ENCODE assay signal across 3 cellular contexts in the genomic region with DNA sequence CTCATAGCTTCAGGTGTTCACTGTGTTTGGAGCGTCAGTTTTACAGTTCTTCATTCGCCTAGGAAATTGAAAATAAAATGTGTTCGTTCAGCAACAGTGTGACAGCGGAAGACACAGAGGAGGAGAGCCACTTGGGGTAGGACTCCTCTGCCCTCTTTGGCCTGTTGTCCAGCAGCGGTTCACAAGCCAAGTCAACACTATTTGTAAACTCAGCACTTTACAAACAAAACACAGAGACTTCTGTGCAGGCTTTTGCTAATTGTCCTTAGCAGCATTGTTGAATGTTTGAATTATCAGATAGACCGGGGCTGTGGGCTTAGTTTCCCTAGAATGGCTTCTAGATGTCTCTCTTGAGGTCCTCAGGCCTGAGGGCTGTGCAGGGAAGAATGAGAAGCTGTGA.
TF ChIP-seq lines count a peak whose summit lies in the region.

No MANE protein-coding gene starts in this region.

TF ChIP-seq in HepG2, 621 proteins besides CTCF, POLR2A, EP300 and RAD21:
- TF ChIP-seq SRSF4 (IDR thresholded peaks at IDR 0.05; ENCODE audit: low read depth, low read length, poor library complexity, severe bottlenecking) (no peak), MAFK (conservative IDR thresholded peaks at IDR 0.05 in 1 of 2, IDR thresholded peaks at IDR 0.05 in 1 of 2; ENCODE audit: low read length in 2 of 2) (peak; percentile 80 to 91), FOXP1 (IDR thresholded peaks at IDR 0.05) (no peak), FOXP1 (CRISPR knock-in tag; IDR thresholded peaks at IDR 0.05) (0 out of 2 replicates have a peak, but pooled peaks have one; percentile 22), MAFF (IDR thresholded peaks at IDR 0.05; ENCODE audit: low read depth, low read length) (peak; percentile 86)
TF ChIP-seq in HepG2: peak in this region for 3.

TF ChIP-seq in GM23338, 12 proteins besides CTCF, POLR2A, EP300 and RAD21:
- TF ChIP-seq REST (IDR thresholded peaks at IDR 0.05; ENCODE audit: unreplicated experiment) (no peak), JUNB (IDR thresholded peaks at IDR 0.05; ENCODE audit: unreplicated experiment) (no peak), CREB1 (CRISPR knock-in tag; IDR thresholded peaks at IDR 0.05; ENCODE audit: low read depth) (no peak), ZNF331 (CRISPR knock-in tag; IDR thresholded peaks at IDR 0.05; ENCODE audit: low read depth) (no peak), STAT1 (IDR thresholded peaks at IDR 0.05; ENCODE audit: unreplicated experiment) (no peak)

TF ChIP-seq in K562, 482 proteins besides CTCF, POLR2A, EP300 and RAD21:
- TF ChIP-seq ZHX1 (conservative IDR thresholded peaks at IDR 0.05; ENCODE audit: low read length), result no peak
- peak; percentile 41; the same call in 1 of the 2 replicates for TF ChIP-seq ZNF316 (IDR thresholded peaks at IDR 0.05)
- no peak for TF ChIP-seq ARHGAP35 (IDR thresholded peaks at IDR 0.05; ENCODE audit: partially characterized antibody)
- 0 out of 2 replicates have a peak, but pooled peaks have one; percentile 10 for TF ChIP-seq C11orf30 (IDR thresholded peaks at IDR 0.05; ENCODE audit: low read depth)
- no peak for TF ChIP-seq KHSRP (IDR thresholded peaks at IDR 0.05)
- TF ChIP-seq MAFG (tag; conservative IDR thresholded peaks at IDR 0.05), result 0 out of 2 replicates have a peak, but pooled peaks have one; percentile 14
- no peak for TF ChIP-seq SRSF7 (optimal IDR thresholded peaks at IDR 0.05; ENCODE audit: low read depth, low read length)
- TF ChIP-seq MAFK (IDR thresholded peaks at IDR 0.05; ENCODE audit: low read length), result 0 out of 2 replicates have a peak, but pooled peaks have one; percentile 20
- peak; percentile 35; the same call in 1 of the 2 replicates for TF ChIP-seq MAFF (IDR thresholded peaks at IDR 0.05; ENCODE audit: low read length)
- no peak for TF ChIP-seq ZEB2 (IDR thresholded peaks at IDR 0.05)
- no peak for TF ChIP-seq HDAC8 (tag; IDR thresholded peaks at IDR 0.05)
- TF ChIP-seq PTTG1 (tag; IDR thresholded peaks at IDR 0.05; ENCODE audit: low read depth), result no peak
